8 cellular contexts compared by ENCODE assay signal in the genomic region with DNA sequence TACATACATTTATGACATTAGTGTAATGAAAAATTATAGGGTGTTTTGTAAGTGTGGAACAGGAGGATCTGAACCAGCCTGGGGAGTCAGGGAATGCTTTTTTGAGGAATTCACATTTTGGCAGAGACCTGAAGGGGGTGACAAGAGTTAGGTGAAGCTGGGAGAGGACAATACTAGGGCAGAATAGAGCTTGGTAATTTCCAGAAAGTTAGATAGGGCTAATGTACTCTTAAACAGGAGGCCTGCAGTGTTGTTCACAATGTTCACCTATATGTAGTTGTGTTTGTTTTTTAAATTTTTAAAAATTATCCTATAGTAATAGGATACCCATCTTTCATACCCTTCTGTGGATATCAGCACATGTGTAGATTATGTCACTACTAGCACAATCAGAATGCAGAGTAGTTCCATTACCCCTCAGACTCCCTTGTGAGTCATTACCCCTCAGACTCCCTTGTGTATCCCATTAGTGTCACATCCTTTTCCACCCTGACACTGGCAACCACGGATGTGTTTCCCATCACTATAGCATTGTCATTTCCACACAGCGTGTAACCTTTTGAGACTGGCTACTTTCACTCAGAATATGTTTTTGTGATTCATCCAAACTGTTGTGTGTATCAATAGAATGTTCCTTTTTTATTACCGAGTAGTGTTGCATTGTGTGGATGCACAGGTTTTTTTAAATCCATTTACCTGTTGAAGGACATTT. TPM values are rescaled to one million over a fixed set of nuclear protein-coding genes. Genes with fewer than 3 reads are reported as not detected.
A peak's percentile ranks its signal among the peaks of the same experiment; 100 is the strongest.
DNase-seq lines count a peak whose midpoint lies in the region; FAIRE-seq and TF ChIP-seq lines count a peak whose summit lies in the region.

No MANE protein-coding gene starts in this region.

- FAIRE-seq in small intestine (lab: Jason Lieb, UNC), result no peak

- no peaks in the 10 kb centered on the region for H3K27me3 ChIP-seq in testis
- H3K27me3 ChIP-seq in small intestine (ENCODE audit: control insufficient read depth in 2 of 2, insufficient read depth in 2 of 2, low read length in 2 of 2), result no peaks in the 10 kb centered on the region

- peaks cover 3% of the 10 kb centered on the region for H3K4me1 ChIP-seq in testis
- H3K4me1 ChIP-seq in small intestine (ENCODE audit: control insufficient read depth in 2 of 2, insufficient read depth in 1 of 2, low read depth in 1 of 2, low read length in 1 of 2), result peaks cover 0 to 4% of the 10 kb centered on the region in 2 donors

- no peak for TF ChIP-seq POLR2A in testis (IDR thresholded peaks at IDR 0.05)

- H3K4me3 ChIP-seq in cardiac fibroblast (replicated peaks in 1 of 2; ENCODE audit: low read depth in 2 of 2, low read length in 2 of 2) (no peak overlapping the region), skeletal muscle cell (ENCODE audit: low read depth, low read length) (no peak overlapping the region), testis (no peak overlapping the region), small intestine (ENCODE audit: low read depth in 1 of 2, low read length in 2 of 2) (no peak overlapping the region)

- no peak for TF ChIP-seq CTCF in cardiac fibroblast (IDR thresholded peaks at IDR 0.05; ENCODE audit: low read depth, low read length)
- no peak for TF ChIP-seq CTCF in testis (IDR thresholded peaks at IDR 0.05)

- 82 to 88% methylated on average over 3 of the region's 3 CpGs for WGBS in testis, 2 donors
- 69 to 85% (median 82%) methylated on average over 3 of the region's 3 CpGs for whole genome bisulfite sequencing in small intestine, 3 donors

- H3K36me3 ChIP-seq in testis (ENCODE audit: low read depth, missing control alignments) (no peaks in the 10 kb centered on the region), small intestine (ENCODE audit: control insufficient read depth in 2 of 2, insufficient read depth in 2 of 2, low read length in 2 of 2) (peaks cover 0 to 3% of the 10 kb centered on the region in 2 donors)

- H3K9me3 ChIP-seq in testis (no peaks in the 10 kb centered on the region), small intestine (ENCODE audit: control insufficient read depth, low read depth) (no peaks in the 10 kb centered on the region)

- DNase-seq in GM04503 (ENCODE audit: low read depth) (peak; percentile 85), LoVo (ENCODE audit: low spot score) (peak; percentile 49), cardiac fibroblast (ENCODE audit: low read depth in 2 of 2) (peak; percentile 70 to 97), skeletal muscle cell (ENCODE audit: low read depth) (peak; percentile 70), testis (no peak), small intestine (no peak), NCI-H1105 (lab: John Stamatoyannopoulos, UW) (no peak)
- DNase-seq in central memory CD4-positive, alpha-beta T cell, result no peak

- no peak overlapping the region for H3K27ac ChIP-seq in testis
- H3K27ac ChIP-seq in small intestine (ENCODE audit: low read depth in 1 of 2, low read length in 1 of 2), result no peak overlapping the region

- intact Hi-C loops in testis (cut with DNase I; ENCODE audit: low total_unique reads), result no loop called here

RNA-seq across cellular contexts. Expression of a gene that starts 43.1 kb away (rescaled TPM):
- total RNA-seq in testis, result 10 to 100 TPM; 39.2 to 56.2 TPM
- polyA plus RNA-seq in testis (ENCODE audit: insufficient read depth, low read depth, low replicate concordance) (17.9 TPM), small intestine (10 to 100 TPM in 2 of 3 donors, 1 to 10 TPM in 1; 3.0 to 18.6 (median 11.0) TPM)

Comparison
In these comparisons a context has a peak if more than half of its experiments do, and no peak if none do; other contexts are left out.
1. DNase-seq: peak in GM04503 (single experiment), LoVo (single experiment), cardiac fibroblast (2 of 2) and skeletal muscle cell (single experiment); none in testis (single experiment), small intestine (single experiment), central memory CD4-positive, alpha-beta T cell (single experiment) and NCI-H1105 (single experiment).